1 cellular context compared by ENCODE assay signal in the genomic region with DNA sequence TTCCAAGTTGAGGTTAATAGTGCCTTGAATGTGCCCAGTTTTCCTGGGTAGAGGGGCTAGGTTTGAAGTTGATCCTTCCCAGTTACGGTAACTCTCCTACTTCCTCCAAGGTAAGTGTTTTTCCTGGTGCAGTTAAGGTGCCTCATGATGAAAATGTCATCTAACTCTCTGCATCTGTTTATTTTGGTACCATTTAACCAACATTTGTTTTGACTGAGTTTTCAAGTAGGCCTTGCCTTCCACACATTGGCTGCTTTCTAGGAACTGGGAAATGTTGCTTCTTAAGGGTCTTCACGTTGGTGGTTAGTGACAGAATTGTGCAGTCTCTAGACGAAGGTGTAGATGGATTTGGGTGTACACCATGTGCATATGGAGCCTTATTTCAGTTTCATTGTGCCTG.
TF ChIP-seq lines count a peak whose summit lies in the region.

No MANE protein-coding gene starts in this region.

TF ChIP-seq in WTC11, 78 proteins besides CTCF, POLR2A, EP300 and RAD21:
- TF ChIP-seq, protein P1, sequence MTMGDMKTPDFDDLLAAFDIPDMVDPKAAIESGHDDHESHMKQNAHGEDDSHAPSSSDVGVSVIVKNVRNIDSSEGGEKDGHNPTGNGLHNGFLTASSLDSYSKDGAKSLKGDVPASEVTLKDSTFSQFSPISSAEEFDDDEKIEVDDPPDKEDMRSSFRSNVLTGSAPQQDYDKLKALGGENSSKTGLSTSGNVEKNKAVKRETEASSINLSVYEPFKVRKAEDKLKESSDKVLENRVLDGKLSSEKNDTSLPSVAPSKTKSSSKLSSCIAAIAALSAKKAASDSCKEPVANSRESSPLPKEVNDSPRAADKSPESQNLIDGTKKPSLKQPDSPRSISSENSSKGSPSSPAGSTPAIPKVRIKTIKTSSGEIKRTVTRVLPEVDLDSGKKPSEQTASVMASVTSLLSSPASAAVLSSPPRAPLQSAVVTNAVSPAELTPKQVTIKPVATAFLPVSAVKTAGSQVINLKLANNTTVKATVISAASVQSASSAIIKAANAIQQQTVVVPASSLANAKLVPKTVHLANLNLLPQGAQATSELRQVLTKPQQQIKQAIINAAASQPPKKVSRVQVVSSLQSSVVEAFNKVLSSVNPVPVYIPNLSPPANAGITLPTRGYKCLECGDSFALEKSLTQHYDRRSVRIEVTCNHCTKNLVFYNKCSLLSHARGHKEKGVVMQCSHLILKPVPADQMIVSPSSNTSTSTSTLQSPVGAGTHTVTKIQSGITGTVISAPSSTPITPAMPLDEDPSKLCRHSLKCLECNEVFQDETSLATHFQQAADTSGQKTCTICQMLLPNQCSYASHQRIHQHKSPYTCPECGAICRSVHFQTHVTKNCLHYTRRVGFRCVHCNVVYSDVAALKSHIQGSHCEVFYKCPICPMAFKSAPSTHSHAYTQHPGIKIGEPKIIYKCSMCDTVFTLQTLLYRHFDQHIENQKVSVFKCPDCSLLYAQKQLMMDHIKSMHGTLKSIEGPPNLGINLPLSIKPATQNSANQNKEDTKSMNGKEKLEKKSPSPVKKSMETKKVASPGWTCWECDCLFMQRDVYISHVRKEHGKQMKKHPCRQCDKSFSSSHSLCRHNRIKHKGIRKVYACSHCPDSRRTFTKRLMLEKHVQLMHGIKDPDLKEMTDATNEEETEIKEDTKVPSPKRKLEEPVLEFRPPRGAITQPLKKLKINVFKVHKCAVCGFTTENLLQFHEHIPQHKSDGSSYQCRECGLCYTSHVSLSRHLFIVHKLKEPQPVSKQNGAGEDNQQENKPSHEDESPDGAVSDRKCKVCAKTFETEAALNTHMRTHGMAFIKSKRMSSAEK (CRISPR knock-in tag; IDR thresholded peaks at IDR 0.05; ENCODE audit: borderline replicate concordance): no peak
- TF ChIP-seq NFE2L1 (CRISPR knock-in tag; IDR thresholded peaks at IDR 0.05) (no peak), ZNF219 (CRISPR knock-in tag; IDR thresholded peaks at IDR 0.05; ENCODE audit: borderline replicate concordance) (no peak), NFYB (CRISPR knock-in tag; conservative IDR thresholded peaks at IDR 0.05; ENCODE audit: low read depth) (no peak), SOX15 (CRISPR knock-in tag; IDR thresholded peaks at IDR 0.05) (no peak)
- TF ChIP-seq, protein P2, sequence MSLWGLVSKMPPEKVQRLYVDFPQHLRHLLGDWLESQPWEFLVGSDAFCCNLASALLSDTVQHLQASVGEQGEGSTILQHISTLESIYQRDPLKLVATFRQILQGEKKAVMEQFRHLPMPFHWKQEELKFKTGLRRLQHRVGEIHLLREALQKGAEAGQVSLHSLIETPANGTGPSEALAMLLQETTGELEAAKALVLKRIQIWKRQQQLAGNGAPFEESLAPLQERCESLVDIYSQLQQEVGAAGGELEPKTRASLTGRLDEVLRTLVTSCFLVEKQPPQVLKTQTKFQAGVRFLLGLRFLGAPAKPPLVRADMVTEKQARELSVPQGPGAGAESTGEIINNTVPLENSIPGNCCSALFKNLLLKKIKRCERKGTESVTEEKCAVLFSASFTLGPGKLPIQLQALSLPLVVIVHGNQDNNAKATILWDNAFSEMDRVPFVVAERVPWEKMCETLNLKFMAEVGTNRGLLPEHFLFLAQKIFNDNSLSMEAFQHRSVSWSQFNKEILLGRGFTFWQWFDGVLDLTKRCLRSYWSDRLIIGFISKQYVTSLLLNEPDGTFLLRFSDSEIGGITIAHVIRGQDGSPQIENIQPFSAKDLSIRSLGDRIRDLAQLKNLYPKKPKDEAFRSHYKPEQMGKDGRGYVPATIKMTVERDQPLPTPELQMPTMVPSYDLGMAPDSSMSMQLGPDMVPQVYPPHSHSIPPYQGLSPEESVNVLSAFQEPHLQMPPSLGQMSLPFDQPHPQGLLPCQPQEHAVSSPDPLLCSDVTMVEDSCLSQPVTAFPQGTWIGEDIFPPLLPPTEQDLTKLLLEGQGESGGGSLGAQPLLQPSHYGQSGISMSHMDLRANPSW (CRISPR knock-in tag; conservative IDR thresholded peaks at IDR 0.05; ENCODE audit: low read depth): no peak
- TF ChIP-seq, protein P3, sequence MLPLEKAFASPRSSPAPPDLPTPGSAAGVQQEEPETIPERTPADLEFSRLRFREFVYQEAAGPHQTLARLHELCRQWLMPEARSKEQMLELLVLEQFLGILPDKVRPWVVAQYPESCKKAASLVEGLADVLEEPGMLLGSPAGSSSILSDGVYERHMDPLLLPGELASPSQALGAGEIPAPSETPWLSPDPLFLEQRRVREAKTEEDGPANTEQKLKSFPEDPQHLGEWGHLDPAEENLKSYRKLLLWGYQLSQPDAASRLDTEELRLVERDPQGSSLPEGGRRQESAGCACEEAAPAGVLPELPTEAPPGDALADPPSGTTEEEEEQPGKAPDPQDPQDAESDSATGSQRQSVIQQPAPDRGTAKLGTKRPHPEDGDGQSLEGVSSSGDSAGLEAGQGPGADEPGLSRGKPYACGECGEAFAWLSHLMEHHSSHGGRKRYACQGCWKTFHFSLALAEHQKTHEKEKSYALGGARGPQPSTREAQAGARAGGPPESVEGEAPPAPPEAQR (CRISPR knock-in tag; IDR thresholded peaks at IDR 0.05): no peak
- TF ChIP-seq, protein P4, sequence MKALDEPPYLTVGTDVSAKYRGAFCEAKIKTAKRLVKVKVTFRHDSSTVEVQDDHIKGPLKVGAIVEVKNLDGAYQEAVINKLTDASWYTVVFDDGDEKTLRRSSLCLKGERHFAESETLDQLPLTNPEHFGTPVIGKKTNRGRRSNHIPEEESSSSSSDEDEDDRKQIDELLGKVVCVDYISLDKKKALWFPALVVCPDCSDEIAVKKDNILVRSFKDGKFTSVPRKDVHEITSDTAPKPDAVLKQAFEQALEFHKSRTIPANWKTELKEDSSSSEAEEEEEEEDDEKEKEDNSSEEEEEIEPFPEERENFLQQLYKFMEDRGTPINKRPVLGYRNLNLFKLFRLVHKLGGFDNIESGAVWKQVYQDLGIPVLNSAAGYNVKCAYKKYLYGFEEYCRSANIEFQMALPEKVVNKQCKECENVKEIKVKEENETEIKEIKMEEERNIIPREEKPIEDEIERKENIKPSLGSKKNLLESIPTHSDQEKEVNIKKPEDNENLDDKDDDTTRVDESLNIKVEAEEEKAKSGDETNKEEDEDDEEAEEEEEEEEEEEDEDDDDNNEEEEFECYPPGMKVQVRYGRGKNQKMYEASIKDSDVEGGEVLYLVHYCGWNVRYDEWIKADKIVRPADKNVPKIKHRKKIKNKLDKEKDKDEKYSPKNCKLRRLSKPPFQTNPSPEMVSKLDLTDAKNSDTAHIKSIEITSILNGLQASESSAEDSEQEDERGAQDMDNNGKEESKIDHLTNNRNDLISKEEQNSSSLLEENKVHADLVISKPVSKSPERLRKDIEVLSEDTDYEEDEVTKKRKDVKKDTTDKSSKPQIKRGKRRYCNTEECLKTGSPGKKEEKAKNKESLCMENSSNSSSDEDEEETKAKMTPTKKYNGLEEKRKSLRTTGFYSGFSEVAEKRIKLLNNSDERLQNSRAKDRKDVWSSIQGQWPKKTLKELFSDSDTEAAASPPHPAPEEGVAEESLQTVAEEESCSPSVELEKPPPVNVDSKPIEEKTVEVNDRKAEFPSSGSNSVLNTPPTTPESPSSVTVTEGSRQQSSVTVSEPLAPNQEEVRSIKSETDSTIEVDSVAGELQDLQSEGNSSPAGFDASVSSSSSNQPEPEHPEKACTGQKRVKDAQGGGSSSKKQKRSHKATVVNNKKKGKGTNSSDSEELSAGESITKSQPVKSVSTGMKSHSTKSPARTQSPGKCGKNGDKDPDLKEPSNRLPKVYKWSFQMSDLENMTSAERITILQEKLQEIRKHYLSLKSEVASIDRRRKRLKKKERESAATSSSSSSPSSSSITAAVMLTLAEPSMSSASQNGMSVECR (CRISPR knock-in tag; IDR thresholded peaks at IDR 0.05; ENCODE audit: borderline replicate concordance): no peak
- TF ChIP-seq, protein P5, sequence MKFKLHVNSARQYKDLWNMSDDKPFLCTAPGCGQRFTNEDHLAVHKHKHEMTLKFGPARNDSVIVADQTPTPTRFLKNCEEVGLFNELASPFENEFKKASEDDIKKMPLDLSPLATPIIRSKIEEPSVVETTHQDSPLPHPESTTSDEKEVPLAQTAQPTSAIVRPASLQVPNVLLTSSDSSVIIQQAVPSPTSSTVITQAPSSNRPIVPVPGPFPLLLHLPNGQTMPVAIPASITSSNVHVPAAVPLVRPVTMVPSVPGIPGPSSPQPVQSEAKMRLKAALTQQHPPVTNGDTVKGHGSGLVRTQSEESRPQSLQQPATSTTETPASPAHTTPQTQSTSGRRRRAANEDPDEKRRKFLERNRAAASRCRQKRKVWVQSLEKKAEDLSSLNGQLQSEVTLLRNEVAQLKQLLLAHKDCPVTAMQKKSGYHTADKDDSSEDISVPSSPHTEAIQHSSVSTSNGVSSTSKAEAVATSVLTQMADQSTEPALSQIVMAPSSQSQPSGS (CRISPR knock-in tag; IDR thresholded peaks at IDR 0.05; ENCODE audit: borderline replicate concordance, low read depth): no peak
